In the genomic region with DNA sequence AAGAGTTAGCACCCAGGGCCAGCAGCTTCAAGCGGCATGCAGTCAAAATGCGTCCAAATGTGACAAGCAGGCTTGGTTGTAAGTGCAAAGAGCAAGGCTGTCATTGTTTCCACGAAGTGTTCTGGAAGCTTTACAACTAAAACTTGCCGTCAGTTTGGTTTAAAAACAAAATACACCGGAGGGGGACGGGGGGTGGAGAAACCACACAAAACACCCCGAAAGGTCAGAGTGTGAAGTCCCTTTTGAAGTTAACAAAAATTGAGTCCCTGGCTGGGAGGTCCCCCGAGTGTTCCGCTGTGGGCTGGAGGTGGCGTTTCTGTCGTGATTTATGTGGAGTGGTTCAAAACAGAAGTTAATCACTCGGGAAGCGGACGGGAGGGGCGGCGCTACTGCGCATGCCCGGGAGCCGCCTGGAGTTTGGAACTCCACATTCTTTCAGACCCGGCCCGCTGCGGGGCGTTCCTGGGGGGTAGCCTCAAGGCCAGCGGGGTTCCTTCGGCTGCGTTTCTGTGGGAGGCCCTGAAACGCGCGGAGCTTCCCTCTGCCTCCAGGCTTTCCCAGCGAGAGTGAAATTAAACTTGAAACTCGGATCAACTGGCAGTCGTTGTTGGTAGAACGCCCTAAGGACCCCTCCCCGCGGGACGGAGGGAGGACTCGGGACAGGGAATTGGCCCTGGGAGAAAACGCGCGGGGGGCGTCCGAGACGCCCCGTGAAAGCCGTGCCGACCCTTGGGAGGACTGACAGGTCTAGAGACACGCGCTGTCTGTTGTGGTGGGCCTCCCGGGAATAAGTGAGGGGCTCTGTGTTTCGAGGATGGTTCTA, we compare ENCODE assay signal across 8 cellular contexts. TPM values are rescaled to one million over a fixed set of nuclear protein-coding genes. Genes with fewer than 3 reads are reported as not detected.
A peak's percentile ranks its signal among the peaks of the same experiment; 100 is the strongest.
DNase-seq lines count a peak whose midpoint lies in the region; ATAC-seq and TF ChIP-seq lines count a peak whose summit lies in the region.

No MANE protein-coding gene starts in this region.

- peaks cover 73% of the 10 kb centered on the region for H3K79me2 ChIP-seq in SK-N-SH (ENCODE audit: insufficient read depth)

- peaks cover 50% of the 10 kb centered on the region for H3K4me1 ChIP-seq in CD4-positive, alpha-beta memory T cell (ENCODE audit: insufficient read depth, low read length)
- peaks cover 31 to 35% of the 10 kb centered on the region in 2 experiments; a peak in 3 of 4 replicates for H3K4me1 ChIP-seq in SK-N-SH (ENCODE audit: control insufficient read depth in 1 of 2, insufficient read depth in 2 of 2, low read depth in 1 of 2, low read length in 1 of 2)

- H3K4me3 ChIP-seq in CD4-positive, alpha-beta memory T cell (ENCODE audit: low read length in 2 of 2) = peak overlapping the region; percentile 89 to 94
- peak overlapping the region; percentile 74 to 93 for H3K4me3 ChIP-seq in SK-N-SH (ENCODE audit: low read depth in 2 of 2, low read length in 1 of 2)

- H4K20me1 ChIP-seq in SK-N-SH (ENCODE audit: insufficient read depth) = peaks cover 22% of the 10 kb centered on the region

- H3K27me3 Mint-ChIP-seq in CD4-positive, alpha-beta memory T cell = peaks cover 0 to 6% of the 10 kb centered on the region in 2 donors

- no peak for TF ChIP-seq RAD21 in SK-N-SH (IDR thresholded peaks at IDR 0.05; ENCODE audit: low read length)

- peaks cover 21 to 80% (median 44%) of the 10 kb centered on the region in 4 donors for H3K4me1 Mint-ChIP-seq in CD4-positive, alpha-beta memory T cell

- no peak for TF ChIP-seq EP300 in SK-N-SH (IDR thresholded peaks at IDR 0.05; ENCODE audit: borderline replicate concordance in 1 of 2, low read depth in 1 of 2, low read length in 1 of 2)

- H3K9ac ChIP-seq in SK-N-SH = peak overlapping the region; percentile 99

- H3F3A ChIP-seq in SK-N-SH (replicated peaks; ENCODE audit: insufficient read depth) = peaks cover 48% of the 10 kb centered on the region

- peak overlapping the region; percentile 86 for H3K4me2 ChIP-seq in SK-N-SH

- POLR2A ChIA-PET in CD4-positive, alpha-beta memory T cell (lab: Charles Lee; ENCODE audit: partially characterized antibody) = interaction anchor here (0.6 to 9.7 kb wide), 26 partner anchors 8 to 1361 kb away, joined by 3 to 139 read pairs (median 6); a partner anchor contains a TSS
- POLR2A ChIA-PET in SK-N-SH (lab: Yijun Ruan, JAX) = no interaction called here

- under 1% methylated on average over 39 of the region's 50 CpGs for WGBS in SK-N-SH (ENCODE audit: low lambda C conversion rate)

- no peak overlapping the region for H2AFZ ChIP-seq in SK-N-SH (ENCODE audit: low read depth)

- H3K27ac Mint-ChIP-seq in CD4-positive, alpha-beta memory T cell = peak overlapping the region; percentile 96 to 100 (median 98)

- H3K36me3 Mint-ChIP-seq in CD4-positive, alpha-beta memory T cell = peaks cover 3 to 40% of the 10 kb centered on the region in 2 donors

- TF ChIP-seq CTCF in SK-N-SH (IDR thresholded peaks at IDR 0.05) = no peak

- no peaks in the 10 kb centered on the region for H3K9me3 ChIP-seq in CD4-positive, alpha-beta memory T cell (ENCODE audit: control insufficient read depth in 1 of 2, low read length in 2 of 2)
- no peaks in the 10 kb centered on the region for H3K9me3 ChIP-seq in SK-N-SH

- DNase-seq in CD4-positive, alpha-beta memory T cell = peak; percentile 78 to 95 (median 82)
- DNase-seq in HuH-7.5 (ENCODE audit: low spot score) (peak; percentile 90), SK-N-SH (peak; percentile 86), globus pallidus (ENCODE audit: low spot score) (peak; percentile 89), occipital lobe (lab: John Stamatoyannopoulos, UW) (peak; percentile 64), substantia nigra (lab: John Stamatoyannopoulos, UW) (peak; percentile 19 to 91 (median 79))
- peak; percentile 84 for DNase-seq in activated naive CD4-positive, alpha-beta T cell treated with anti-CD3 and anti-CD28 coated beads, Interleukin-2, amount 50 U/mL, for 16 hours

- intact Hi-C loops in CD4-positive, alpha-beta memory T cell (cut with micrococcal nuclease) = loop anchor here (1.0 kb wide), 1 partner anchor 204 kb away; a partner anchor contains a TSS

- peak overlapping the region; percentile 94 for H3K27ac ChIP-seq in CD4-positive, alpha-beta memory T cell (ENCODE audit: low read depth, low read length)
- H3K27ac ChIP-seq in SK-N-SH (ENCODE audit: low read depth in 2 of 2, low read length in 1 of 2) (peak overlapping the region; percentile 96 to 99), substantia nigra (ENCODE audit: low read depth, low read length, poor library complexity, severe bottlenecking) (peak overlapping the region; percentile 94)

- no peaks in the 10 kb centered on the region for H3K27me3 ChIP-seq in CD4-positive, alpha-beta memory T cell (ENCODE audit: insufficient read depth, low read length)
- H3K27me3 ChIP-seq in SK-N-SH (ENCODE audit: insufficient read depth) = no peaks in the 10 kb centered on the region

- ATAC-seq in GM21619 (IDR thresholded peaks at IDR 0.05; ENCODE audit: unreplicated experiment) = no peak

- H3K9me3 Mint-ChIP-seq in CD4-positive, alpha-beta memory T cell = peaks cover 0 to 2% (median 0%) of the 10 kb centered on the region in 8 donors

- CTCF ChIA-PET in CD4-positive, alpha-beta memory T cell (lab: Charles Lee; ENCODE audit: partially characterized antibody) = interaction anchor here (1.1 to 5.4 kb wide), 11 partner anchors 9 to 215 kb away, joined by 3 to 81 read pairs (median 43); no protein-coding TSS in a partner anchor
- CTCF ChIA-PET in SK-N-SH (lab: Yijun Ruan, JAX) = interaction anchor here (0.8 to 6.2 kb wide), 10 partner anchors 9 to 215 kb away, joined by 3 to 66 read pairs (median 8); no protein-coding TSS in a partner anchor

- H3K36me3 ChIP-seq in CD4-positive, alpha-beta memory T cell (ENCODE audit: insufficient read depth, low read length) = peaks cover 7% of the 10 kb centered on the region
- peaks cover 3 to 4% of the 10 kb centered on the region in 2 experiments for H3K36me3 ChIP-seq in SK-N-SH (replicated peaks in 1 of 2; ENCODE audit: control insufficient read depth in 1 of 2, insufficient read depth in 2 of 2, low read length in 1 of 2)

- no peaks in the 10 kb centered on the region for H3K9me2 ChIP-seq in SK-N-SH

- peak overlapping the region; percentile 94 to 97 (median 95) for H3K4me3 Mint-ChIP-seq in CD4-positive, alpha-beta memory T cell

TF ChIP-seq in SK-N-SH, 30 proteins besides CTCF, POLR2A, EP300 and RAD21 (continues in another document):
- TF ChIP-seq RCOR1 (IDR thresholded peaks at IDR 0.05; ENCODE audit: low read length) (peak; percentile 6; the same call in 1 of the 2 replicates), SMC3 (IDR thresholded peaks at IDR 0.05; ENCODE audit: low read depth, low read length) (peak; percentile 3; the same call in 1 of the 2 replicates), TEAD4 (IDR thresholded peaks at IDR 0.05; ENCODE audit: borderline replicate concordance, insufficient read depth) (0 out of 2 replicates have a peak, but pooled peaks have one; percentile 29), JUND (IDR thresholded peaks at IDR 0.05) (no peak), MXI1 (IDR thresholded peaks at IDR 0.05; ENCODE audit: low read depth, low read length) (0 out of 2 replicates have a peak, but pooled peaks have one; percentile 53), TAF1 (IDR thresholded peaks at IDR 0.05; ENCODE audit: borderline replicate concordance, low read depth, low read length) (peak; percentile 56), SIN3A (IDR thresholded peaks at IDR 0.05; ENCODE audit: borderline replicate concordance, low read depth, low read length) (peak; percentile 40; the same call in 1 of the 2 replicates), RFX5 (IDR thresholded peaks at IDR 0.05; ENCODE audit: low read length) (no peak; the same call in 1 of the 2 replicates), EZH2phosphoT487 (IDR thresholded peaks at IDR 0.05; ENCODE audit: borderline replicate concordance, low read depth) (no peak), CHD2 (IDR thresholded peaks at IDR 0.05; ENCODE audit: low read length, partially characterized antibody) (no peak), NRF1 (IDR thresholded peaks at IDR 0.05; ENCODE audit: low read depth, low read length) (peak; percentile 82)
- TF ChIP-seq, protein P1, sequence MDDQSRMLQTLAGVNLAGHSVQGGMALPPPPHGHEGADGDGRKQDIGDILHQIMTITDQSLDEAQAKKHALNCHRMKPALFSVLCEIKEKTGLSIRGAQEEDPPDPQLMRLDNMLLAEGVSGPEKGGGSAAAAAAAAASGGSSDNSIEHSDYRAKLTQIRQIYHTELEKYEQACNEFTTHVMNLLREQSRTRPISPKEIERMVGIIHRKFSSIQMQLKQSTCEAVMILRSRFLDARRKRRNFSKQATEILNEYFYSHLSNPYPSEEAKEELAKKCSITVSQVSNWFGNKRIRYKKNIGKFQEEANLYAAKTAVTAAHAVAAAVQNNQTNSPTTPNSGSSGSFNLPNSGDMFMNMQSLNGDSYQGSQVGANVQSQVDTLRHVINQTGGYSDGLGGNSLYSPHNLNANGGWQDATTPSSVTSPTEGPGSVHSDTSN (IDR thresholded peaks at IDR 0.05) = peak; percentile 91
- TF ChIP-seq, protein P2, sequence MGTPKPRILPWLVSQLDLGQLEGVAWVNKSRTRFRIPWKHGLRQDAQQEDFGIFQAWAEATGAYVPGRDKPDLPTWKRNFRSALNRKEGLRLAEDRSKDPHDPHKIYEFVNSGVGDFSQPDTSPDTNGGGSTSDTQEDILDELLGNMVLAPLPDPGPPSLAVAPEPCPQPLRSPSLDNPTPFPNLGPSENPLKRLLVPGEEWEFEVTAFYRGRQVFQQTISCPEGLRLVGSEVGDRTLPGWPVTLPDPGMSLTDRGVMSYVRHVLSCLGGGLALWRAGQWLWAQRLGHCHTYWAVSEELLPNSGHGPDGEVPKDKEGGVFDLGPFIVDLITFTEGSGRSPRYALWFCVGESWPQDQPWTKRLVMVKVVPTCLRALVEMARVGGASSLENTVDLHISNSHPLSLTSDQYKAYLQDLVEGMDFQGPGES (IDR thresholded peaks at IDR 0.05; ENCODE audit: low read depth, low read length) = no peak
- TF ChIP-seq, protein P3, sequence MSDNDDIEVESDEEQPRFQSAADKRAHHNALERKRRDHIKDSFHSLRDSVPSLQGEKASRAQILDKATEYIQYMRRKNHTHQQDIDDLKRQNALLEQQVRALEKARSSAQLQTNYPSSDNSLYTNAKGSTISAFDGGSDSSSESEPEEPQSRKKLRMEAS (IDR thresholded peaks at IDR 0.05; ENCODE audit: low read depth) = no peak

RNA-seq across cellular contexts. Expression of a gene that starts 1.4 kb away (rescaled TPM):
- 10 to 100 TPM; 90.0 to 95.1 TPM for total RNA-seq in CD4-positive, alpha-beta memory T cell
- 10 to 100 TPM; 69.6 to 85.8 TPM for polyA plus RNA-seq in CD4-positive, alpha-beta memory T cell
- polyA plus RNA-seq in SK-N-SH (2012; rRNA removed) = 82.3 and 113 TPM in 2 replicates
- polyA plus RNA-seq in SK-N-SH (2012; cell fraction: cytosol; rRNA removed) = 78.8 and 86.9 TPM in 2 replicates
- 121 and 190 TPM in 2 replicates for polyA plus RNA-seq in SK-N-SH (2012; cell fraction: nucleus; rRNA removed)
- 20.6 TPM for total RNA-seq in occipital lobe
